In the genomic region with DNA sequence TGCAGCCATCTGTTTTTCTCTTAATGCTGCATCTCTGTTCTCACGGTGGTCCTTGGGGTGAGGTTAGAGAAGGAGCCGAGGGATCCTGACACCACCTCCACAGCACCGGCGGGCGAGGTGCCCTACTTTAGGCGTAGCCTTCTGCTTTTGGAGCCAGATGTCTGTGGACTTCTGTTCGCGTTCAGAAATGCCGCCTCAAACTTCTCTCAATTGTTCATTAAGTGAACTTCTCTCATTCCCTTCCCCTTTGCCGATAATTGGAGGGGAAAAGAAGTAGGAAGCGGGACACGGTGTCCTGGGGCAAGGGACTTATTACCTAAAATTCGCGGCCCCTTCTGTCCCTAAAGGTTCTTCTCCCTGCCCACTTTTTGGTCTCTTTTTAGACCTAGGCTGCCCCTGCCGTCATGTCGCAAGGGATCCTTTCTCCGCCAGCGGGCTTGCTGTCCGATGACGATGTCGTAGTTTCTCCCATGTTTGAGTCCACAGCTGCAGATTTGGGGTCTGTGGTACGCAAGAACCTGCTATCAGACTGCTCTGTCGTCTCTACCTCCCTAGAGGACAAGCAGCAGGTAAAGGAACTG, we compare ENCODE assay signal across 9 cellular contexts. TPM values are rescaled to one million over a fixed set of nuclear protein-coding genes. Genes with fewer than 3 reads are reported as not detected.
DNase-seq lines count a peak whose midpoint lies in the region; TF ChIP-seq lines count a peak whose summit lies in the region.
"Had no signal": no experiment of that assay in that cellular context is flagged by ENCODE, and none has a peak within 500 bp of the region (broad histone marks: within the 10 kb centered on the region; RNA-seq: fewer than 3 reads in every experiment).

No MANE protein-coding gene starts in this region.

- DNase-seq in D341Med (ENCODE audit: low spot score): peak; percentile 26
- peak; percentile 3 for DNase-seq in HT1080 (ENCODE audit: low read depth)
- no peak for DNase-seq in lower leg skin (ENCODE audit: low spot score in 2 of 2)
- DNase-seq in NCI-H2107 treated with DMSO at 0.1 percent for 48 hours (lab: John Stamatoyannopoulos, UW; ENCODE audit: unreplicated experiment): no peak
- no peak for DNase-seq in type B pancreatic cell (ENCODE audit: extremely low spot score, unreplicated experiment)
- no peak for DNase-seq in mucosa of gallbladder (ENCODE audit: low spot score)

- no peak overlapping the region for H3K4me3 Mint-ChIP-seq in brain
- H3K4me3 Mint-ChIP-seq in type B pancreatic cell: no peak overlapping the region

- H3K27me3 ChIP-seq in muscle layer of duodenum (ENCODE audit: low read depth, low read length): no peaks in the 10 kb centered on the region

- peaks cover 10% of the 10 kb centered on the region for H3K4me1 Mint-ChIP-seq in brain
- peaks cover 13% of the 10 kb centered on the region for H3K4me1 Mint-ChIP-seq in type B pancreatic cell (ENCODE audit: unreplicated experiment)

- H3K4me3 ChIP-seq in muscle layer of duodenum (ENCODE audit: low read depth in 1 of 2, low read length in 2 of 2) (peak overlapping the region; percentile 83 to 100), lower leg skin (ENCODE audit: low read depth, poor library complexity, severe bottlenecking) (no peak overlapping the region)

- intact Hi-C loops in lower leg skin (cut with DNase I; ENCODE audit: low total_unique reads): no loop called here

- H3K9me3 Mint-ChIP-seq in brain (no peaks in the 10 kb centered on the region), type B pancreatic cell (no peaks in the 10 kb centered on the region)

- H3K9me3 ChIP-seq in muscle layer of duodenum (ENCODE audit: control insufficient read depth in 1 of 2, low read length in 2 of 2): no peaks in the 10 kb centered on the region

- TF ChIP-seq POLR2A in lower leg skin (IDR thresholded peaks at IDR 0.05): no peak

- H3K4me1 ChIP-seq in muscle layer of duodenum (ENCODE audit: control insufficient read depth in 1 of 2, insufficient read depth in 2 of 2, low read length in 2 of 2): peaks cover 5 to 27% of the 10 kb centered on the region in 2 donors

- TF ChIP-seq CTCF in brain (conservative IDR thresholded peaks at IDR 0.05): no peak
- TF ChIP-seq CTCF in lower leg skin (IDR thresholded peaks at IDR 0.05): no peak
- TF ChIP-seq CTCF in type B pancreatic cell (conservative IDR thresholded peaks at IDR 0.05): no peak

- peak overlapping the region; percentile 0 for H3K27ac ChIP-seq in muscle layer of duodenum (ENCODE audit: low read length)

- H3K36me3 Mint-ChIP-seq in brain: peaks cover 20% of the 10 kb centered on the region
- peaks cover 8% of the 10 kb centered on the region for H3K36me3 Mint-ChIP-seq in type B pancreatic cell

- H3K27ac Mint-ChIP-seq in brain (peak overlapping the region in 3 of 5 experiments; percentile 72 to 82 (median 81)), type B pancreatic cell (no peak overlapping the region)

- WGBS in lower leg skin, 2 donors: 2 to 3% methylated on average over 23 of the region's 23 CpGs

- H3K27me3 Mint-ChIP-seq in brain (no peaks in the 10 kb centered on the region), type B pancreatic cell (no peaks in the 10 kb centered on the region)

- H3K36me3 ChIP-seq in muscle layer of duodenum (ENCODE audit: control insufficient read depth in 1 of 2, insufficient read depth in 2 of 2, low read length in 2 of 2): peaks cover 8 to 12% of the 10 kb centered on the region in 2 donors

RNA-seq across cellular contexts. Expression of a gene that starts 0.5 kb away (rescaled TPM):
- total RNA-seq in HT1080 (2014; rRNA removed; shearing (Covaris generic)): 99.6 and 107 TPM in 2 replicates
- 56.1 and 62.3 TPM in 2 replicates for polyA plus RNA-seq in HT1080 (2015; cell fraction: cytosol; rRNA removed)
- polyA plus RNA-seq in HT1080 (2015; cell fraction: nucleus; rRNA removed): 139 and 159 TPM in 2 replicates
- polyA plus RNA-seq in brain (ENCODE audit: insufficient read depth, low read depth, low replicate concordance): 26.0 TPM
- total RNA-seq in lower leg skin (1 to 10 TPM; 1.3 to 3.2 (median 2.3) TPM), type B pancreatic cell (ENCODE audit: low replicate concordance) (20.5 and 61.0 TPM in 2 replicates), mucosa of gallbladder (1.5 TPM)

RNA-seq across cellular contexts. Expression of a gene that starts 0.9 kb away (rescaled TPM):
- 48.9 and 59.1 TPM in 2 replicates for total RNA-seq in HT1080 (2014; rRNA removed; shearing (Covaris generic))
- polyA plus RNA-seq in HT1080 (2015; cell fraction: cytosol; rRNA removed): 32.1 and 35.7 TPM in 2 replicates
- 236 and 256 TPM in 2 replicates for polyA plus RNA-seq in HT1080 (2015; cell fraction: nucleus; rRNA removed)
- 41.7 TPM for polyA plus RNA-seq in brain (ENCODE audit: insufficient read depth, low read depth, low replicate concordance)
- total RNA-seq in lower leg skin (10 to 100 TPM; 19.5 to 42.8 (median 31.0) TPM), type B pancreatic cell (ENCODE audit: low replicate concordance) (77.8 and 138 TPM in 2 replicates), mucosa of gallbladder (55.7 TPM)

RNA-seq across cellular contexts. Expression of a gene that starts 33.8 kb away (rescaled TPM):
- 55.0 and 56.1 TPM in 2 replicates for total RNA-seq in HT1080 (2014; rRNA removed; shearing (Covaris generic))
- 29.2 and 35.9 TPM in 2 replicates for polyA plus RNA-seq in HT1080 (2015; cell fraction: cytosol; rRNA removed)
- 69.2 and 77.4 TPM in 2 replicates for polyA plus RNA-seq in HT1080 (2015; cell fraction: nucleus; rRNA removed)
- polyA plus RNA-seq in brain (ENCODE audit: insufficient read depth, low read depth, low replicate concordance): 16.9 TPM
- total RNA-seq in lower leg skin (10 to 100 TPM; 21.3 to 33.4 (median 23.3) TPM), type B pancreatic cell (ENCODE audit: low replicate concordance) (40.2 and 41.6 TPM in 2 replicates), mucosa of gallbladder (21.8 TPM)

RNA-seq across cellular contexts. Expression of a gene that starts 40.1 kb away (rescaled TPM):
- total RNA-seq in HT1080 (2014; rRNA removed; shearing (Covaris generic)): not detected in 2 replicates
- polyA plus RNA-seq in HT1080 (2015; cell fraction: cytosol; rRNA removed): 0.40 and 0.49 TPM in 2 replicates
- polyA plus RNA-seq in HT1080 (2015; cell fraction: nucleus; rRNA removed): 0.57 and 1.4 TPM in 2 replicates
- 5.1 TPM for polyA plus RNA-seq in brain (ENCODE audit: insufficient read depth, low read depth, low replicate concordance)
- total RNA-seq in lower leg skin (1 to 10 TPM in 1 of 4 donors, under 1 TPM in 1, not detected in 2; 0.49 to 1.7 TPM), type B pancreatic cell (ENCODE audit: low replicate concordance) (4.3 and 7.8 TPM in 2 replicates), mucosa of gallbladder (17.0 TPM)
- total RNA-seq: T-helper 1 cell treated with Interleukin-12 subunit alpha and Interleukin-12 subunit beta and Interleukin-4 antibody, amounts not matched to agents 30 ng/mL and 1 ng/mL, for 36 hours had no signal

Comparison
In these comparisons a context has a peak if more than half of its experiments do, and no peak if none do; other contexts are left out.
1. DNase-seq: peak in D341Med (single experiment) and HT1080 (single experiment); none in lower leg skin (0 of 2), NCI-H2107 treated with DMSO at 0.1 percent for 48 hours (single experiment), type B pancreatic cell (single experiment) and mucosa of gallbladder (single experiment).